In the genomic region with DNA sequence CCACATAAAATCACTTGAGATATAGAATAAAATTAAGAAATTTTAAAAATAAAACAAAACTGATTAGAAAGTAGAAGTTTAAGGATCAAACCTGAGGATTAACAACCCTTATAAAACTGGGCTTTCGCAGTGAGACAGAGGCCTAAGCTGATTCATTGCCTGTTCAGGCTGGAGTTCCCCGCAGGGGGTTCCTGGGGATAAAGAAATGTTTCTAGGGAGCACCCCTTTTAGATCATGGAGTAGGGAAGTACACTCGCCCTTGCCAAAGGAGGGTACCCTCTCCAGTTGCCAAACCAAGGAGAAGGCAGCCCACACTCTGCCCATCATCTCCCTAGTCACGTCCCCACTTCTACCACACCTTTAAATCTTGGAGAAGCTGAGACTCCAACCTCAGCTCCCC, we compare ENCODE assay signal across 1 cellular context.
TF ChIP-seq lines count a peak whose summit lies in the region.

No MANE protein-coding gene starts in this region.

TF ChIP-seq in WTC11, 78 proteins besides CTCF, POLR2A, EP300 and RAD21 (continued from another document):
- TF ChIP-seq, protein P1, sequence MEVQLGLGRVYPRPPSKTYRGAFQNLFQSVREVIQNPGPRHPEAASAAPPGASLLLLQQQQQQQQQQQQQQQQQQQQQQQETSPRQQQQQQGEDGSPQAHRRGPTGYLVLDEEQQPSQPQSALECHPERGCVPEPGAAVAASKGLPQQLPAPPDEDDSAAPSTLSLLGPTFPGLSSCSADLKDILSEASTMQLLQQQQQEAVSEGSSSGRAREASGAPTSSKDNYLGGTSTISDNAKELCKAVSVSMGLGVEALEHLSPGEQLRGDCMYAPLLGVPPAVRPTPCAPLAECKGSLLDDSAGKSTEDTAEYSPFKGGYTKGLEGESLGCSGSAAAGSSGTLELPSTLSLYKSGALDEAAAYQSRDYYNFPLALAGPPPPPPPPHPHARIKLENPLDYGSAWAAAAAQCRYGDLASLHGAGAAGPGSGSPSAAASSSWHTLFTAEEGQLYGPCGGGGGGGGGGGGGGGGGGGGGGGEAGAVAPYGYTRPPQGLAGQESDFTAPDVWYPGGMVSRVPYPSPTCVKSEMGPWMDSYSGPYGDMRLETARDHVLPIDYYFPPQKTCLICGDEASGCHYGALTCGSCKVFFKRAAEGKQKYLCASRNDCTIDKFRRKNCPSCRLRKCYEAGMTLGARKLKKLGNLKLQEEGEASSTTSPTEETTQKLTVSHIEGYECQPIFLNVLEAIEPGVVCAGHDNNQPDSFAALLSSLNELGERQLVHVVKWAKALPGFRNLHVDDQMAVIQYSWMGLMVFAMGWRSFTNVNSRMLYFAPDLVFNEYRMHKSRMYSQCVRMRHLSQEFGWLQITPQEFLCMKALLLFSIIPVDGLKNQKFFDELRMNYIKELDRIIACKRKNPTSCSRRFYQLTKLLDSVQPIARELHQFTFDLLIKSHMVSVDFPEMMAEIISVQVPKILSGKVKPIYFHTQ (CRISPR knock-in tag; IDR thresholded peaks at IDR 0.05) = no peak
- TF ChIP-seq NR3C1 (CRISPR knock-in tag; conservative IDR thresholded peaks at IDR 0.05; ENCODE audit: low read depth) (no peak), GABPB1 (CRISPR knock-in tag; IDR thresholded peaks at IDR 0.05) (no peak)
- TF ChIP-seq, protein P2, sequence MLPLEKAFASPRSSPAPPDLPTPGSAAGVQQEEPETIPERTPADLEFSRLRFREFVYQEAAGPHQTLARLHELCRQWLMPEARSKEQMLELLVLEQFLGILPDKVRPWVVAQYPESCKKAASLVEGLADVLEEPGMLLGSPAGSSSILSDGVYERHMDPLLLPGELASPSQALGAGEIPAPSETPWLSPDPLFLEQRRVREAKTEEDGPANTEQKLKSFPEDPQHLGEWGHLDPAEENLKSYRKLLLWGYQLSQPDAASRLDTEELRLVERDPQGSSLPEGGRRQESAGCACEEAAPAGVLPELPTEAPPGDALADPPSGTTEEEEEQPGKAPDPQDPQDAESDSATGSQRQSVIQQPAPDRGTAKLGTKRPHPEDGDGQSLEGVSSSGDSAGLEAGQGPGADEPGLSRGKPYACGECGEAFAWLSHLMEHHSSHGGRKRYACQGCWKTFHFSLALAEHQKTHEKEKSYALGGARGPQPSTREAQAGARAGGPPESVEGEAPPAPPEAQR (CRISPR knock-in tag; IDR thresholded peaks at IDR 0.05) = no peak
